29 cellular contexts compared by ENCODE assay signal in genomic region chr15:44096596-44096995, GRCh38.
"Had no signal": no experiment of that assay in that cellular context is flagged by ENCODE, and none has a peak within 500 bp of the region (broad histone marks: within the 10 kb centered on the region; RNA-seq: fewer than 3 reads in every experiment).

No MANE protein-coding gene starts in this region.

- H3K4me2 ChIP-seq: hepatocyte had no signal

- H3K4me3 ChIP-seq: esophagus squamous epithelium, hepatocyte, lower lobe of right lung, sigmoid colon, spleen, tibial nerve had no signal

- H3K27ac Mint-ChIP-seq: activated CD4-positive, alpha-beta T cell treated with anti-CD3 and anti-CD28 coated beads, Interleukin-2, amount 10 ng/mL, durations not matched to agents 24 days and 14 days; activated CD8-positive, alpha-beta T cell treated with anti-CD3 and anti-CD28 coated beads for 36 hours; activated naive CD8-positive, alpha-beta T cell treated with anti-CD3 and anti-CD28 coated beads for 36 hours; activated T-helper 17 cell treated with anti-CD3 and anti-CD28 coated beads, Interleukin-2, amount 50 U/mL, for 72 hours; brain; nephron; stimulated activated memory B cell treated with anti-CD40 and anti-IgM and Interleukin-4, amounts not matched to agents 10 μg/mL and 1 μg/mL and 100 μg/mL, for 72 hours; T-helper 2 cell treated with Interferon-gamma antibody and Interleukin-4, amounts not matched to agents 5 μg/mL and 100 μg/mL, for 36 hours had no signal

- H3K36me3 ChIP-seq: esophagus squamous epithelium, lower lobe of right lung, sigmoid colon, spleen, tibial nerve had no signal

- ATAC-seq: activated CD8-positive, alpha-beta T cell treated with anti-CD3 and anti-CD28 coated beads for 36 hours; activated T-helper 17 cell treated with anti-CD3 and anti-CD28 coated beads, Interleukin-2, amount 50 U/mL, for 72 hours; foreskin keratinocyte; left colon; lower lobe of right lung; stimulated activated memory B cell treated with anti-CD40 and anti-IgM and Interleukin-4, amounts not matched to agents 10 μg/mL and 1 μg/mL and 100 μg/mL, for 72 hours had no signal

- H3K27ac ChIP-seq: esophagus squamous epithelium, foreskin keratinocyte, hepatocyte, lower lobe of right lung, sigmoid colon, spleen had no signal

- H3K9me3 ChIP-seq: esophagus squamous epithelium, lower lobe of right lung, sigmoid colon, spleen, tibial nerve had no signal

- H2AFZ ChIP-seq: hepatocyte had no signal

- H3K4me3 Mint-ChIP-seq: activated CD4-positive, alpha-beta T cell treated with anti-CD3 and anti-CD28 coated beads, Interleukin-2, amount 10 ng/mL, durations not matched to agents 24 days and 14 days; activated CD8-positive, alpha-beta T cell treated with anti-CD3 and anti-CD28 coated beads for 36 hours; activated naive CD8-positive, alpha-beta T cell treated with anti-CD3 and anti-CD28 coated beads for 36 hours; activated T-helper 17 cell treated with anti-CD3 and anti-CD28 coated beads, Interleukin-2, amount 50 U/mL, for 72 hours; brain; central memory CD8-positive, alpha-beta T cell; nephron; stimulated activated memory B cell treated with anti-CD40 and anti-IgM and Interleukin-4, amounts not matched to agents 10 μg/mL and 1 μg/mL and 100 μg/mL, for 72 hours; T-helper 2 cell treated with Interferon-gamma antibody and Interleukin-4, amounts not matched to agents 5 μg/mL and 100 μg/mL, for 36 hours had no signal

- H3K4me1 Mint-ChIP-seq: activated CD4-positive, alpha-beta T cell treated with anti-CD3 and anti-CD28 coated beads, Interleukin-2, amount 10 ng/mL, durations not matched to agents 24 days and 14 days; activated naive CD8-positive, alpha-beta T cell treated with anti-CD3 and anti-CD28 coated beads for 36 hours; activated T-helper 17 cell treated with anti-CD3 and anti-CD28 coated beads, Interleukin-2, amount 50 U/mL, for 72 hours; central memory CD8-positive, alpha-beta T cell; stimulated activated memory B cell treated with anti-CD40 and anti-IgM and Interleukin-4, amounts not matched to agents 10 μg/mL and 1 μg/mL and 100 μg/mL, for 72 hours had no signal

- H3K79me2 ChIP-seq: hepatocyte had no signal

- DNase-seq: activated CD4-positive, alpha-beta T cell treated with anti-CD3 and anti-CD28 coated beads, Interleukin-2, amount 10 ng/mL, durations not matched to agents 24 days and 14 days; activated CD4-positive, CD25-positive, alpha-beta regulatory T cell; activated CD8-positive, alpha-beta T cell treated with anti-CD3 and anti-CD28 coated beads for 36 hours; activated naive CD4-positive, alpha-beta T cell; activated naive CD8-positive, alpha-beta T cell treated with anti-CD3 and anti-CD28 coated beads for 36 hours; activated T-cell treated with anti-CD3 and anti-CD28 coated beads, Interleukin-2, amount 50 U/mL, for 1 hour; anterior cingulate cortex; cortex of kidney; effector memory CD4-positive, alpha-beta T cell; esophagus squamous epithelium; foreskin keratinocyte; left colon; lower lobe of right lung; nucleus accumbens; posterior cingulate gyrus; sigmoid colon; spleen; stimulated activated CD4-positive, alpha-beta T cell treated with anti-CD3 and anti-CD28 coated beads, Interleukin-4, amount 100 ng/mL, for 4 hours had no signal

- H3K36me3 Mint-ChIP-seq: activated naive CD8-positive, alpha-beta T cell treated with anti-CD3 and anti-CD28 coated beads for 36 hours; stimulated activated memory B cell treated with anti-CD40 and anti-IgM and Interleukin-4, amounts not matched to agents 10 μg/mL and 1 μg/mL and 100 μg/mL, for 72 hours had no signal

- H3K27me3 ChIP-seq: esophagus squamous epithelium, foreskin keratinocyte, hepatocyte, sigmoid colon, tibial nerve had no signal

- H3K4me1 ChIP-seq: esophagus squamous epithelium, lower lobe of right lung, spleen had no signal

- FAIRE-seq: endothelial cell of umbilical vein, TTC549, urothelium cell line had no signal

- H3K9me3 Mint-ChIP-seq: activated CD4-positive, alpha-beta T cell treated with anti-CD3 and anti-CD28 coated beads, Interleukin-2, amount 10 ng/mL, durations not matched to agents 24 days and 14 days; activated CD8-positive, alpha-beta T cell treated with anti-CD3 and anti-CD28 coated beads for 36 hours; activated naive CD8-positive, alpha-beta T cell treated with anti-CD3 and anti-CD28 coated beads for 36 hours; activated T-helper 17 cell treated with anti-CD3 and anti-CD28 coated beads, Interleukin-2, amount 50 U/mL, for 72 hours; brain; central memory CD8-positive, alpha-beta T cell; nephron; stimulated activated memory B cell treated with anti-CD40 and anti-IgM and Interleukin-4, amounts not matched to agents 10 μg/mL and 1 μg/mL and 100 μg/mL, for 72 hours; T-helper 2 cell treated with Interferon-gamma antibody and Interleukin-4, amounts not matched to agents 5 μg/mL and 100 μg/mL, for 36 hours had no signal
